ENCODE assay signal across 15 cellular contexts in the genomic region with DNA sequence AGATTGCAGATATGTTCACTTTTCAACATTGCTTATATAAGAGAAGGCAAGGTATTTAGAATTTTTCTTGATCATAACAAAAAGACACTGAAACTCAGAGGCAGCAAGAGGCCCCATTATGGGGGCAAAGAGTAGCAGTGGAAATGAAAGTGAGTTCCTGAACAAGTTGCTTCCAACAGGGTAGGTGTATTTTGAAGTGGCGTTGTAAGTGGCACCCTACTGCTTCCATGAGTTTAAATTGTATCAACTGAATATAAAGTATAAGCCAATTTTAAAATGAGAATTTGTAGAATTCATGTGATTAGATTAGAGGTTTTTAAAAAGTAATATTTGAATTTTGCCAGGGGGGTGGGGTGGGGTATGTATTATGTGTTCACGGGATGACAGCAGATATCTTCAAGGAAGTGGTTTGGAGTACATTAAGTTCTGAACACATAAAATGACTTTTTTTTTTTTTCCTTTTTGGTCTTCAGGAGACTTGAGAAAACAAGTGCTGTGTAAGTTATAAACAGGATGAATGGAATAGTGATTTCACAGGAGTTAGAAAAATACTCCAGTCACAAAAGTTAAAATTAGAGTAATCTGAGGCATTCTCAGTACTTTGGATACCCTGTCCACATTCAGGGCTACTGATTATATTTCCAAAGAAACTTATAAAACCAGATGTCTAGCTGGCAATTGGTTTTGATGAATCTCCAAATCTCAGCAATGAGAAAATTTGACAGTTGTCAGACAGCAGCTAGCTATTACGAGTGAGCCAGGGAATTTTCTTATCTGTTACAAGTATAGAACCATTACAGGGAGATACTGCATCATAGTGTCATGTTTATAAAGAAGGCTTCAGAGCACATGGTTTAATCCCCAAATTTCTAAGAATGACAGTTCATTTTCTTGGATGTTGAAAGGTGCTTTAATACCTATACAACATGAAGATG.
DNase-seq lines count a peak whose midpoint lies in the region; ATAC-seq and TF ChIP-seq lines count a peak whose summit lies in the region.
"Had no signal": no experiment of that assay in that cellular context is flagged by ENCODE, and none has a peak within 500 bp of the region (broad histone marks: within the 10 kb centered on the region; RNA-seq: fewer than 3 reads in every experiment).

No MANE protein-coding gene starts in this region.

- no peak overlapping the region for H3K4me3 ChIP-seq in trophoblast cell (ENCODE audit: low read depth, low read length)
- H3K4me3 ChIP-seq: esophagus muscularis mucosa, left lung, ovary had no signal

- no peak overlapping the region for H3K18ac ChIP-seq in trophoblast cell (ENCODE audit: low read length)

- DNase-seq in activated T-cell treated with anti-CD3 and anti-CD28 coated beads, Interleukin-2, amount 50 U/mL, for 4 hours = no peak
- no peak for DNase-seq in activated T-cell treated with anti-CD3 and anti-CD28 coated beads, Interleukin-2, amount 50 U/mL, for 48 hours
- no peak for DNase-seq in activated T-helper 2 cell treated with anti-CD3 and anti-CD28 coated beads, Interferon-gamma antibody, Interleukin-2, Interleukin-4, amounts not matched to agents 10 μg/mL and 5 μg/mL and 100 μg/mL, durations not matched to agents 14 hours and 24 hours and 36 hours (ENCODE audit: low spot score)
- DNase-seq in osteocyte (ENCODE audit: extremely low spot score, unreplicated experiment) (no peak), RPMI8226 (no peak), trophoblast cell (no peak), HFFc6 (no peak)
- DNase-seq: activated CD8-positive, alpha-beta memory T cell treated with anti-CD3 and anti-CD28 coated beads for 24 hours; Caco-2; left lung; NCI-H82; ovary had no signal

- H3K4me3 Mint-ChIP-seq in activated T-cell treated with anti-CD3 and anti-CD28 coated beads, Interleukin-2, amount 50 U/mL, for 4 hours = peak overlapping the region; percentile 36
- H3K4me3 Mint-ChIP-seq in activated T-helper 2 cell treated with anti-CD3 and anti-CD28 coated beads, Interferon-gamma antibody, Interleukin-2, Interleukin-4, amounts not matched to agents 10 μg/mL and 5 μg/mL and 100 μg/mL, durations not matched to agents 14 hours and 24 hours and 36 hours (ENCODE audit: low read depth) = peak overlapping the region; percentile 14
- H3K4me3 Mint-ChIP-seq in osteocyte (ENCODE audit: unreplicated experiment) (no peak overlapping the region), HFFc6 (no peak overlapping the region)

- H3K4me2 ChIP-seq in trophoblast cell (ENCODE audit: low read length) = no peak overlapping the region

- H3K9me3 ChIP-seq in KOPT-K1 (ENCODE audit: insufficient read depth, low read length, poor library complexity, severe bottlenecking) = no peaks in the 10 kb centered on the region
- H3K9me3 ChIP-seq in trophoblast cell (ENCODE audit: insufficient read depth, low read depth, low read length) = no peaks in the 10 kb centered on the region
- H3K9me3 ChIP-seq: Caco-2, esophagus muscularis mucosa, left lung, ovary had no signal

- no peak overlapping the region for H3K23ac ChIP-seq in trophoblast cell (ENCODE audit: low read length)

- no peak overlapping the region for H2AK5ac ChIP-seq in trophoblast cell (ENCODE audit: low read length)

- TF ChIP-seq CTCF in osteocyte (IDR thresholded peaks at IDR 0.05) (no peak), HFFc6 (IDR thresholded peaks at IDR 0.05) (no peak)

- no peak overlapping the region for H4K8ac ChIP-seq in trophoblast cell (ENCODE audit: low read depth, low read length)

- H4K91ac ChIP-seq in trophoblast cell (ENCODE audit: low read depth, low read length) = no peak overlapping the region

- no peaks in the 10 kb centered on the region for H3K4me1 ChIP-seq in trophoblast cell (ENCODE audit: control insufficient read depth in 1 of 2, insufficient read depth in 2 of 2, low read length in 2 of 2)
- H3K4me1 ChIP-seq: Caco-2 had no signal

- H4K12ac ChIP-seq in trophoblast cell (ENCODE audit: low read depth, low read length) = no peak overlapping the region

- no peak overlapping the region for H2BK5ac ChIP-seq in trophoblast cell (ENCODE audit: low read depth, low read length, poor library complexity)

- H3K36me3 ChIP-seq in KOPT-K1 (ENCODE audit: insufficient read depth, low read length) = no peaks in the 10 kb centered on the region
- no peaks in the 10 kb centered on the region for H3K36me3 ChIP-seq in trophoblast cell (ENCODE audit: control insufficient read depth in 1 of 2, insufficient read depth in 2 of 2, low read length in 2 of 2)
- H3K36me3 ChIP-seq: esophagus muscularis mucosa, left lung, ovary had no signal

- peaks cover 1% of the 10 kb centered on the region for H3K36me3 Mint-ChIP-seq in activated T-cell treated with anti-CD3 and anti-CD28 coated beads, Interleukin-2, amount 50 U/mL, for 4 hours (ENCODE audit: insufficient read depth)
- no peaks in the 10 kb centered on the region for H3K36me3 Mint-ChIP-seq in activated T-helper 2 cell treated with anti-CD3 and anti-CD28 coated beads, Interferon-gamma antibody, Interleukin-2, Interleukin-4, amounts not matched to agents 10 μg/mL and 5 μg/mL and 100 μg/mL, durations not matched to agents 14 hours and 24 hours and 36 hours (ENCODE audit: low read depth)
- H3K36me3 Mint-ChIP-seq in osteocyte (ENCODE audit: unreplicated experiment) (no peaks in the 10 kb centered on the region), HFFc6 (ENCODE audit: low read depth) (no peaks in the 10 kb centered on the region)

- H3K79me2 ChIP-seq in trophoblast cell (ENCODE audit: control insufficient read depth, insufficient read depth, low read length, poor library complexity) = no peaks in the 10 kb centered on the region

- H3K27ac ChIP-seq in KOPT-K1 (ENCODE audit: low read depth, low read length, poor library complexity, severe bottlenecking) = peak overlapping the region; percentile 9
- no peak overlapping the region for H3K27ac ChIP-seq in trophoblast cell (ENCODE audit: low read depth, low read length)
- H3K27ac ChIP-seq: esophagus muscularis mucosa, left lung, ovary had no signal

- no peaks in the 10 kb centered on the region for H3K79me1 ChIP-seq in trophoblast cell (ENCODE audit: low read length)

- H2BK12ac ChIP-seq in trophoblast cell (ENCODE audit: low read length) = no peak overlapping the region

- H3K27ac Mint-ChIP-seq in activated T-helper 2 cell treated with anti-CD3 and anti-CD28 coated beads, Interferon-gamma antibody, Interleukin-2, Interleukin-4, amounts not matched to agents 10 μg/mL and 5 μg/mL and 100 μg/mL, durations not matched to agents 14 hours and 24 hours and 36 hours = no peak overlapping the region
- H3K27ac Mint-ChIP-seq in osteocyte (ENCODE audit: unreplicated experiment) = peak overlapping the region; percentile 67
- H3K27ac Mint-ChIP-seq in HFFc6 = no peak overlapping the region

- no peak overlapping the region for H3K14ac ChIP-seq in trophoblast cell (ENCODE audit: low read length)

- no peaks in the 10 kb centered on the region for H3K27me3 ChIP-seq in trophoblast cell (ENCODE audit: insufficient read depth, low read length)
- H3K27me3 ChIP-seq: esophagus muscularis mucosa, left lung, ovary had no signal

- no peaks in the 10 kb centered on the region for H3K9me3 Mint-ChIP-seq in activated T-cell treated with anti-CD3 and anti-CD28 coated beads, Interleukin-2, amount 50 U/mL, for 4 hours
- no peaks in the 10 kb centered on the region for H3K9me3 Mint-ChIP-seq in activated T-helper 2 cell treated with anti-CD3 and anti-CD28 coated beads, Interferon-gamma antibody, Interleukin-2, Interleukin-4, amounts not matched to agents 10 μg/mL and 5 μg/mL and 100 μg/mL, durations not matched to agents 14 hours and 24 hours and 36 hours
- H3K9me3 Mint-ChIP-seq in osteocyte (ENCODE audit: unreplicated experiment) (no peaks in the 10 kb centered on the region), HFFc6 (no peaks in the 10 kb centered on the region)

- H3K4me1 Mint-ChIP-seq in activated T-cell treated with anti-CD3 and anti-CD28 coated beads, Interleukin-2, amount 50 U/mL, for 4 hours (ENCODE audit: low read depth) = peaks cover 59% of the 10 kb centered on the region
- H3K4me1 Mint-ChIP-seq in activated T-helper 2 cell treated with anti-CD3 and anti-CD28 coated beads, Interferon-gamma antibody, Interleukin-2, Interleukin-4, amounts not matched to agents 10 μg/mL and 5 μg/mL and 100 μg/mL, durations not matched to agents 14 hours and 24 hours and 36 hours (ENCODE audit: low read depth) = peaks cover 48% of the 10 kb centered on the region
- peaks cover 56% of the 10 kb centered on the region for H3K4me1 Mint-ChIP-seq in osteocyte (ENCODE audit: unreplicated experiment)
- peaks cover 5% of the 10 kb centered on the region; the same call in 1 of the 2 replicates for H3K4me1 Mint-ChIP-seq in HFFc6 (ENCODE audit: low read depth)

- H3K27me3 Mint-ChIP-seq in activated T-cell treated with anti-CD3 and anti-CD28 coated beads, Interleukin-2, amount 50 U/mL, for 4 hours (ENCODE audit: low read depth) = no peaks in the 10 kb centered on the region
- no peaks in the 10 kb centered on the region for H3K27me3 Mint-ChIP-seq in activated T-helper 2 cell treated with anti-CD3 and anti-CD28 coated beads, Interferon-gamma antibody, Interleukin-2, Interleukin-4, amounts not matched to agents 10 μg/mL and 5 μg/mL and 100 μg/mL, durations not matched to agents 14 hours and 24 hours and 36 hours (ENCODE audit: low read depth)
- H3K27me3 Mint-ChIP-seq in osteocyte (ENCODE audit: unreplicated experiment) = no peaks in the 10 kb centered on the region
- H3K27me3 Mint-ChIP-seq in HFFc6 (ENCODE audit: insufficient read depth) = no peaks in the 10 kb centered on the region; the same call in 1 of the 2 replicates

- no peak overlapping the region for H3K4ac ChIP-seq in trophoblast cell (ENCODE audit: low read depth, low read length)

- 100% methylated on average over 1 of the region's 3 CpGs for WGBS in trophoblast cell (ENCODE audit: extremely low coverage, insufficient coverage, insufficient read length)

- H3K9ac ChIP-seq in trophoblast cell (ENCODE audit: low read length) = no peak overlapping the region

- no peak for ATAC-seq in activated T-cell treated with anti-CD3 and anti-CD28 coated beads, Interleukin-2, amount 50 U/mL, for 4 hours
- ATAC-seq: left lung, sciatic nerve had no signal

- H2BK120ac ChIP-seq in trophoblast cell (ENCODE audit: insufficient read depth, low read length, poor library complexity) = no peak overlapping the region

- no peak overlapping the region for H2AFZ ChIP-seq in trophoblast cell (ENCODE audit: insufficient read depth, low read length, poor library complexity)

- intact Hi-C loops in activated T-helper 2 cell treated with anti-CD3 and anti-CD28 coated beads, Interferon-gamma antibody, Interleukin-2, Interleukin-4, amounts not matched to agents 10 μg/mL and 5 μg/mL and 100 μg/mL, durations not matched to agents 14 hours and 24 hours and 36 hours (cut with micrococcal nuclease) = loop anchor here (1.0 to 5.0 kb wide), 3 partner anchors 11 to 76 kb away; no protein-coding TSS in a partner anchor

Comparison
In these comparisons a context has a peak if more than half of its experiments do, and no peak if none do; other contexts are left out.
1. H3K4me3 Mint-ChIP-seq: peak in activated T-cell treated with anti-CD3 and anti-CD28 coated beads, Interleukin-2, amount 50 U/mL, for 4 hours (single experiment) and activated T-helper 2 cell treated with anti-CD3 and anti-CD28 coated beads, Interferon-gamma antibody, Interleukin-2, Interleukin-4, amounts not matched to agents 10 μg/mL and 5 μg/mL and 100 μg/mL, durations not matched to agents 14 hours and 24 hours and 36 hours (single experiment); none in osteocyte (single experiment) and HFFc6 (single experiment).